In genomic region chr2:134282638-134283400, GRCh38 we compare ENCODE assay signal across 8 cellular contexts. TPM values are rescaled to one million over a fixed set of nuclear protein-coding genes. Genes with fewer than 3 reads are reported as not detected.
A peak's percentile ranks its signal among the peaks of the same experiment; 100 is the strongest.
DNase-seq lines count a peak whose midpoint lies in the region; ATAC-seq and TF ChIP-seq lines count a peak whose summit lies in the region.

No MANE protein-coding gene starts in this region.

- H3K27ac Mint-ChIP-seq in activated naive CD4-positive, alpha-beta T cell treated with anti-CD3 and anti-CD28 coated beads, Interleukin-2, amount 50 U/mL, for 72 hours, result peak overlapping the region; percentile 52 to 72

- H2AFZ ChIP-seq in osteoblast (ENCODE audit: low read length), result no peak overlapping the region

- H3K9me2 ChIP-seq in DOHH2 (replicated peaks; ENCODE audit: control insufficient read depth, low read length), result no peaks in the 10 kb centered on the region

- H3K4me2 ChIP-seq in DOHH2 (ENCODE audit: low read length) (peak overlapping the region; percentile 81), osteoblast (ENCODE audit: insufficient read depth, low read length) (no peak overlapping the region)

- peak in 1 of 2 donors; percentile 46 for DNase-seq in activated naive CD4-positive, alpha-beta T cell treated with anti-CD3 and anti-CD28 coated beads, Interleukin-2, amount 50 U/mL, for 72 hours (ENCODE audit: low spot score in 2 of 2)
- DNase-seq in GOT3 (lab: John Stamatoyannopoulos, UW) (no peak), NCI-H146 treated with DMSO at 0.1 percent for 48 hours (lab: John Stamatoyannopoulos, UW; ENCODE audit: unreplicated experiment) (no peak), NCI-H748 treated with DMSO at 0.1 percent for 48 hours (lab: John Stamatoyannopoulos, UW) (no peak), osteoblast (ENCODE audit: insufficient read length, low spot score, missing footprints) (no peak)

- H3K79me2 ChIP-seq in DOHH2 (ENCODE audit: control insufficient read depth, low read length), result peaks cover 90% of the 10 kb centered on the region
- H3K79me2 ChIP-seq in osteoblast (ENCODE audit: insufficient read depth, low read length), result no peaks in the 10 kb centered on the region

- ATAC-seq in GM21360 (IDR thresholded peaks at IDR 0.05; ENCODE audit: unreplicated experiment) (peak; percentile 88), HG03521 (IDR thresholded peaks at IDR 0.05; ENCODE audit: unreplicated experiment) (peak; percentile 92)
- peak; percentile 93 to 94 for ATAC-seq in activated naive CD4-positive, alpha-beta T cell treated with anti-CD3 and anti-CD28 coated beads, Interleukin-2, amount 50 U/mL, for 72 hours

- H3K9me3 Mint-ChIP-seq in activated naive CD4-positive, alpha-beta T cell treated with anti-CD3 and anti-CD28 coated beads, Interleukin-2, amount 50 U/mL, for 72 hours, result no peaks in the 10 kb centered on the region

- peak overlapping the region; percentile 32; the same call in 1 of the 2 replicates for H3K4me3 ChIP-seq in DOHH2 (ENCODE audit: low read length)
- no peak overlapping the region for H3K4me3 ChIP-seq in osteoblast (ENCODE audit: insufficient read depth, low read length)

- H4K20me1 ChIP-seq in DOHH2 (ENCODE audit: control insufficient read depth, insufficient read depth, low read depth, low read length) (no peaks in the 10 kb centered on the region; the same call in 1 of the 2 replicates), osteoblast (ENCODE audit: insufficient read depth, low read length) (no peaks in the 10 kb centered on the region)

- H3K27me3 ChIP-seq in DOHH2 (ENCODE audit: control insufficient read depth, low read length) (0 out of 2 replicates have a peak, but pooled peaks cover 3% of the 10 kb centered on the region), osteoblast (ENCODE audit: insufficient read depth, low read length) (no peaks in the 10 kb centered on the region)

- no peak for TF ChIP-seq CTCF in DOHH2 (IDR thresholded peaks at IDR 0.05; ENCODE audit: low read depth, low read length, poor library complexity, severe bottlenecking)
- no peak for TF ChIP-seq CTCF in osteoblast (IDR thresholded peaks at IDR 0.05; ENCODE audit: extremely low read depth, low read depth, low read length)

- no peaks in the 10 kb centered on the region for H3F3A ChIP-seq in DOHH2 (ENCODE audit: control insufficient read depth, insufficient read depth)

- H3K36me3 Mint-ChIP-seq in activated naive CD4-positive, alpha-beta T cell treated with anti-CD3 and anti-CD28 coated beads, Interleukin-2, amount 50 U/mL, for 72 hours, result no peaks in the 10 kb centered on the region

- H3K9me3 ChIP-seq in DOHH2 (ENCODE audit: control insufficient read depth, insufficient read depth, low read length) (no peaks in the 10 kb centered on the region), osteoblast (ENCODE audit: low read depth, low read length) (no peaks in the 10 kb centered on the region)

- H3K36me3 ChIP-seq in DOHH2 (ENCODE audit: control insufficient read depth, low read length), result peaks cover 33% of the 10 kb centered on the region
- no peaks in the 10 kb centered on the region for H3K36me3 ChIP-seq in osteoblast (ENCODE audit: insufficient read depth, low read length)

- H3K27ac ChIP-seq in DOHH2 (ENCODE audit: low read depth, low read length) (peak overlapping the region; percentile 13; the same call in 1 of the 2 replicates), osteoblast (ENCODE audit: low read depth, low read length) (no peak overlapping the region)

- H3K4me1 ChIP-seq in DOHH2 (ENCODE audit: control insufficient read depth, low read length) (peaks cover 97% of the 10 kb centered on the region), osteoblast (ENCODE audit: insufficient read depth, low read length) (peaks cover 5% of the 10 kb centered on the region)

RNA-seq across cellular contexts. Expression of gene MGAT5, which starts 28.9 kb away (rescaled TPM):
- total RNA-seq in activated naive CD4-positive, alpha-beta T cell treated with anti-CD3 and anti-CD28 coated beads, Interleukin-2, amount 50 U/mL, for 72 hours, result 10 to 100 TPM; 11.8 to 13.2 TPM
- total RNA-seq in osteoblast, result 28.3 and 29.7 TPM in 2 replicates
